8 cellular contexts compared by ENCODE assay signal in genomic region chr10:103660364-103661197, GRCh38.
DNase-seq lines count a peak whose midpoint lies in the region; ATAC-seq and TF ChIP-seq lines count a peak whose summit lies in the region.

No MANE protein-coding gene starts in this region.

- intact Hi-C loops in CD14-positive monocyte (cut with micrococcal nuclease): no loop called here
- intact Hi-C loops in left ventricle myocardium superior (cut with micrococcal nuclease): no loop called here

- H3K4me3 ChIP-seq in skeletal muscle satellite cell (ENCODE audit: low read length): peak overlapping the region; percentile 87

- ATAC-seq in GM19372 (IDR thresholded peaks at IDR 0.05; ENCODE audit: low read depth, unreplicated experiment) (peak; percentile 43), HG03520 (IDR thresholded peaks at IDR 0.05; ENCODE audit: unreplicated experiment) (peak; percentile 19), left ventricle myocardium superior (peak; percentile 16)
- peak; percentile 22 for ATAC-seq in activated T-helper 17 cell treated with anti-CD3 and anti-CD28 coated beads, Interleukin-2, amount 50 U/mL, for 72 hours (replicated peaks)

- H3K9me3 ChIP-seq in skeletal muscle satellite cell (replicated peaks; ENCODE audit: low read length): no peaks in the 10 kb centered on the region

- peak overlapping the region; percentile 92 to 96 for H3K4me3 Mint-ChIP-seq in CD14-positive monocyte
- H3K4me3 Mint-ChIP-seq in activated T-helper 17 cell treated with anti-CD3 and anti-CD28 coated beads, Interleukin-2, amount 50 U/mL, for 72 hours: peak overlapping the region; percentile 81

- peaks cover 42% of the 10 kb centered on the region for H3K4me1 ChIP-seq in skeletal muscle satellite cell (ENCODE audit: control insufficient read depth, insufficient read depth, low read length)

- peaks cover 3 to 4% of the 10 kb centered on the region in 2 donors for H3K36me3 Mint-ChIP-seq in CD14-positive monocyte
- no peaks in the 10 kb centered on the region for H3K36me3 Mint-ChIP-seq in activated T-helper 17 cell treated with anti-CD3 and anti-CD28 coated beads, Interleukin-2, amount 50 U/mL, for 72 hours (ENCODE audit: low read depth)

- DNase-seq in CD14-positive monocyte (ENCODE audit: low spot score) (no peak), left ventricle myocardium superior (peak; percentile 51), H4 (ENCODE audit: low spot score) (no peak), NCI-H774 (lab: John Stamatoyannopoulos, UW) (no peak)

- H3K27me3 Mint-ChIP-seq in CD14-positive monocyte (ENCODE audit: low read depth in 3 of 3): peaks cover 0 to 3% (median 0%) of the 10 kb centered on the region in 3 donors
- H3K27me3 Mint-ChIP-seq in activated T-helper 17 cell treated with anti-CD3 and anti-CD28 coated beads, Interleukin-2, amount 50 U/mL, for 72 hours: no peaks in the 10 kb centered on the region

- no peak for TF ChIP-seq CTCF in CD14-positive monocyte (IDR thresholded peaks at IDR 0.05)

- peaks cover 12% of the 10 kb centered on the region for H3K4me1 Mint-ChIP-seq in CD14-positive monocyte
- peaks cover 4% of the 10 kb centered on the region for H3K4me1 Mint-ChIP-seq in activated T-helper 17 cell treated with anti-CD3 and anti-CD28 coated beads, Interleukin-2, amount 50 U/mL, for 72 hours

- H3K36me3 ChIP-seq in skeletal muscle satellite cell (ENCODE audit: insufficient read depth, low read length): peaks cover 34% of the 10 kb centered on the region

- H3K9ac ChIP-seq in skeletal muscle satellite cell (ENCODE audit: low read depth, low read length): peak overlapping the region; percentile 88

- H3K9me3 Mint-ChIP-seq in CD14-positive monocyte: peaks cover 4 to 9% (median 7%) of the 10 kb centered on the region in 7 donors
- no peaks in the 10 kb centered on the region for H3K9me3 Mint-ChIP-seq in activated T-helper 17 cell treated with anti-CD3 and anti-CD28 coated beads, Interleukin-2, amount 50 U/mL, for 72 hours

- H3K4me2 ChIP-seq in skeletal muscle satellite cell (ENCODE audit: low read length): peak overlapping the region; percentile 99

- H3K27me3 ChIP-seq in skeletal muscle satellite cell (ENCODE audit: control insufficient read depth, insufficient read depth, low read length): no peaks in the 10 kb centered on the region

- H3K27ac Mint-ChIP-seq in CD14-positive monocyte: peak overlapping the region; percentile 77 to 92 (median 87)
- H3K27ac Mint-ChIP-seq in activated T-helper 17 cell treated with anti-CD3 and anti-CD28 coated beads, Interleukin-2, amount 50 U/mL, for 72 hours: peak overlapping the region; percentile 70
